In genomic region chr9:121198512-121199042, GRCh38 we compare ENCODE assay signal across 12 cellular contexts. TPM values are rescaled to one million over a fixed set of nuclear protein-coding genes. Genes with fewer than 3 reads are reported as not detected.
DNase-seq lines count a peak whose midpoint lies in the region; ATAC-seq and TF ChIP-seq lines count a peak whose summit lies in the region.
"Had no signal": no experiment of that assay in that cellular context is flagged by ENCODE, and none has a peak within 500 bp of the region (broad histone marks: within the 10 kb centered on the region; RNA-seq: fewer than 3 reads in every experiment).

No MANE protein-coding gene starts in this region.

- TF ChIP-seq CTCF in Loucy (conservative IDR thresholded peaks at IDR 0.05; ENCODE audit: low read length) (no peak), nephron progenitor cell (IDR thresholded peaks at IDR 0.05) (no peak)

- no peaks in the 10 kb centered on the region for H3K9me2 ChIP-seq in Loucy (replicated peaks; ENCODE audit: low read depth, low read length)

- H3K27ac Mint-ChIP-seq in CD4-positive, alpha-beta memory T cell: peak overlapping the region in 3 of 7 donors; percentile 81 to 95 (median 95)
- no peak overlapping the region for H3K27ac Mint-ChIP-seq in dendritic cell treated with granulocyte-macrophage colony-stimulating factor and Interleukin-4, amounts not matched to agents 40 ng/mL and 50 ng/mL, for 4 days
- no peak overlapping the region for H3K27ac Mint-ChIP-seq in nephron progenitor cell
- H3K27ac Mint-ChIP-seq: activated B cell treated with CpG ODN at 0.5 μM for 24 hours, H9 had no signal

- no peaks in the 10 kb centered on the region for H3K27me3 Mint-ChIP-seq in CD4-positive, alpha-beta memory T cell
- H3K27me3 Mint-ChIP-seq in dendritic cell treated with granulocyte-macrophage colony-stimulating factor and Interleukin-4, amounts not matched to agents 40 ng/mL and 50 ng/mL, for 4 days: no peaks in the 10 kb centered on the region
- H3K27me3 Mint-ChIP-seq in nephron progenitor cell (ENCODE audit: low read depth, poor library complexity): peaks cover 1% of the 10 kb centered on the region
- H3K27me3 Mint-ChIP-seq: activated B cell treated with CpG ODN at 0.5 μM for 24 hours had no signal

- CTCF ChIA-PET in CD4-positive, alpha-beta memory T cell (lab: Charles Lee; ENCODE audit: partially characterized antibody): interaction anchor here (1.0 to 4.6 kb wide), 4 partner anchors 10 to 127 kb away, joined by 3 to 32 read pairs (median 8); no protein-coding TSS in a partner anchor

- H3K9ac ChIP-seq in Loucy (ENCODE audit: low read depth, low read length, poor library complexity, severe bottlenecking): peak overlapping the region; percentile 89

- H3K4me1 Mint-ChIP-seq in CD4-positive, alpha-beta memory T cell: peaks cover 58 to 87% (median 67%) of the 10 kb centered on the region in 4 donors
- H3K4me1 Mint-ChIP-seq in dendritic cell treated with granulocyte-macrophage colony-stimulating factor and Interleukin-4, amounts not matched to agents 40 ng/mL and 50 ng/mL, for 4 days (ENCODE audit: low read depth): peaks cover 70% of the 10 kb centered on the region
- peaks cover 58% of the 10 kb centered on the region for H3K4me1 Mint-ChIP-seq in nephron progenitor cell

- H3K4me1 ChIP-seq in CD4-positive, alpha-beta memory T cell (ENCODE audit: insufficient read depth, low read length): peaks cover 71% of the 10 kb centered on the region
- H3K4me1 ChIP-seq in Loucy (ENCODE audit: insufficient read depth, low read length, poor library complexity, severe bottlenecking): peaks cover 70% of the 10 kb centered on the region

- peaks cover 84% of the 10 kb centered on the region for H3K79me2 ChIP-seq in Loucy (ENCODE audit: insufficient read depth, low read length)

- H3K9me3 ChIP-seq in CD4-positive, alpha-beta memory T cell (ENCODE audit: control insufficient read depth in 1 of 2, low read length in 2 of 2): no peaks in the 10 kb centered on the region
- H3K9me3 ChIP-seq in Loucy (ENCODE audit: insufficient read depth, low read depth, low read length): no peaks in the 10 kb centered on the region

- peak overlapping the region; percentile 99 for H3K4me2 ChIP-seq in Loucy (ENCODE audit: low read depth, low read length, poor library complexity, severe bottlenecking)

- POLR2A ChIA-PET in CD4-positive, alpha-beta memory T cell (lab: Charles Lee; ENCODE audit: partially characterized antibody): interaction anchor here (0.9 to 3.7 kb wide), 4 partner anchors 14 to 487 kb away, joined by 3 to 35 read pairs (median 4); no protein-coding TSS in a partner anchor

- H3K36me3 ChIP-seq in CD4-positive, alpha-beta memory T cell (ENCODE audit: insufficient read depth, low read length): no peaks in the 10 kb centered on the region
- no peaks in the 10 kb centered on the region for H3K36me3 ChIP-seq in Loucy (ENCODE audit: insufficient read depth, low read length)

- peaks cover 80% of the 10 kb centered on the region for H4K20me1 ChIP-seq in Loucy (ENCODE audit: insufficient read depth, low read length, poor library complexity, severe bottlenecking)

- 0 out of 2 replicates have a peak, but pooled peaks cover 4% of the 10 kb centered on the region for H3F3A ChIP-seq in Loucy (ENCODE audit: low read depth)

- H2AFZ ChIP-seq in Loucy (ENCODE audit: low read length): no peak overlapping the region

- H3K4me3 ChIP-seq in CD4-positive, alpha-beta memory T cell (ENCODE audit: low read length in 2 of 2): peak overlapping the region in 1 of 2 donors; percentile 8
- peak overlapping the region; percentile 94 for H3K4me3 ChIP-seq in Loucy (ENCODE audit: low read length, poor library complexity, severe bottlenecking)

- H3K27ac ChIP-seq in CD4-positive, alpha-beta memory T cell (ENCODE audit: low read depth, low read length): peak overlapping the region; percentile 8

- peaks cover 0 to 16% of the 10 kb centered on the region in 2 donors for H3K36me3 Mint-ChIP-seq in CD4-positive, alpha-beta memory T cell
- H3K36me3 Mint-ChIP-seq in dendritic cell treated with granulocyte-macrophage colony-stimulating factor and Interleukin-4, amounts not matched to agents 40 ng/mL and 50 ng/mL, for 4 days (ENCODE audit: low read depth): peaks cover 14% of the 10 kb centered on the region
- no peaks in the 10 kb centered on the region for H3K36me3 Mint-ChIP-seq in nephron progenitor cell (ENCODE audit: low read depth)

- H3K4me3 Mint-ChIP-seq in CD4-positive, alpha-beta memory T cell: peak overlapping the region in 7 of 8 donors; percentile 82 to 95 (median 90)
- peak overlapping the region; percentile 40 for H3K4me3 Mint-ChIP-seq in dendritic cell treated with granulocyte-macrophage colony-stimulating factor and Interleukin-4, amounts not matched to agents 40 ng/mL and 50 ng/mL, for 4 days
- H3K4me3 Mint-ChIP-seq in nephron progenitor cell: peak overlapping the region; percentile 94
- H3K4me3 Mint-ChIP-seq: H9 had no signal

- no peaks in the 10 kb centered on the region for H3K27me3 ChIP-seq in CD4-positive, alpha-beta memory T cell (ENCODE audit: insufficient read depth, low read length)
- H3K27me3 ChIP-seq in Loucy (ENCODE audit: insufficient read depth, low read length, poor library complexity, severe bottlenecking): no peaks in the 10 kb centered on the region

- no peak for DNase-seq in CD4-positive, alpha-beta memory T cell
- DNase-seq in nephron progenitor cell (no peak), NCI-H345 treated with DMSO at 0.1 percent for 48 hours (lab: John Stamatoyannopoulos, UW; ENCODE audit: unreplicated experiment) (no peak), GM19238 (ENCODE audit: insufficient read length, low spot score) (no peak)
- DNase-seq: activated B cell treated with CpG ODN at 0.5 μM for 24 hours, H9, left ventricle myocardium superior, NCI-H1092 treated with DMSO at 0.1 percent for 48 hours had no signal

- ATAC-seq in HG03571 (IDR thresholded peaks at IDR 0.05; ENCODE audit: unreplicated experiment): no peak
- no peak for ATAC-seq in GM19397 (IDR thresholded peaks at IDR 0.05; ENCODE audit: unreplicated experiment)
- ATAC-seq: left ventricle myocardium superior had no signal

- intact Hi-C loops in CD4-positive, alpha-beta memory T cell (cut with micrococcal nuclease): no loop called here
- intact Hi-C loops in dendritic cell treated with granulocyte-macrophage colony-stimulating factor and Interleukin-4, amounts not matched to agents 40 ng/mL and 50 ng/mL, for 4 days (cut with micrococcal nuclease): no loop called here

- H3K9me3 Mint-ChIP-seq in CD4-positive, alpha-beta memory T cell: peaks cover 0 to 5% (median 0%) of the 10 kb centered on the region in 8 donors
- H3K9me3 Mint-ChIP-seq in dendritic cell treated with granulocyte-macrophage colony-stimulating factor and Interleukin-4, amounts not matched to agents 40 ng/mL and 50 ng/mL, for 4 days: no peaks in the 10 kb centered on the region
- H3K9me3 Mint-ChIP-seq in nephron progenitor cell: no peaks in the 10 kb centered on the region
- H3K9me3 Mint-ChIP-seq: activated B cell treated with CpG ODN at 0.5 μM for 24 hours, H9 had no signal

RNA-seq across cellular contexts. Expression of gene RAB14, which starts 3.1 kb away (rescaled TPM):
- total RNA-seq in CD4-positive, alpha-beta memory T cell: 10 to 100 TPM; 65.5 to 68.1 TPM
- polyA plus RNA-seq in CD4-positive, alpha-beta memory T cell: 10 to 100 TPM; 34.8 to 54.0 TPM

Comparison
In these comparisons a context has a peak if more than half of its experiments do, and no peak if none do; other contexts are left out.
1. H3K4me3 Mint-ChIP-seq: peak in every context shown above with its lines; median percentile 94 in nephron progenitor cell; 90 in CD4-positive, alpha-beta memory T cell; 40 in dendritic cell treated with granulocyte-macrophage colony-stimulating factor and Interleukin-4, amounts not matched to agents 40 ng/mL and 50 ng/mL, for 4 days.